Comparison of ENCODE assay signal across 31 cellular contexts in genomic region chr6:126103993-126104392, GRCh38.
"Had no signal": no experiment of that assay in that cellular context is flagged by ENCODE, and none has a peak within 500 bp of the region (broad histone marks: within the 10 kb centered on the region; RNA-seq: fewer than 3 reads in every experiment).

No MANE protein-coding gene starts in this region.

- H3K9me3 Mint-ChIP-seq: natural killer cell; stimulated activated effector memory CD8-positive, alpha-beta T cell treated with anti-CD3 and anti-CD28 coated beads, Interleukin-12 subunit alpha, Interleukin-12 subunit beta, amount 100 ng/mL, for 72 hours had no signal

- H2AFZ ChIP-seq: parathyroid adenoma had no signal

- H3K9me3 ChIP-seq: neutrophil, ovary, psoas muscle, right lobe of liver, stomach, thoracic aorta, thyroid gland, tibial nerve, upper lobe of left lung, vagina had no signal

- H3K4me3 Mint-ChIP-seq: naive thymus-derived CD4-positive, alpha-beta T cell; natural killer cell; nephron progenitor cell; neural crest cell; stimulated activated effector memory CD8-positive, alpha-beta T cell treated with anti-CD3 and anti-CD28 coated beads, Interleukin-12 subunit alpha, Interleukin-12 subunit beta, amount 100 ng/mL, for 72 hours; stimulated activated naive B cell treated with anti-CD40 and anti-IgM and Interleukin-4, amounts not matched to agents 10 μg/mL and 1 μg/mL and 100 μg/mL, for 72 hours; stimulated activated naive CD8-positive, alpha-beta T cell treated with anti-CD3 and anti-CD28 coated beads, Interleukin-15, Interleukin-2, amounts not matched to agents 100 ng/mL and 50 ng/mL, for 24 hours had no signal

- H3K36me3 ChIP-seq: neutrophil, ovary, sigmoid colon, thoracic aorta, thyroid gland, upper lobe of left lung, vagina had no signal

- H3K27ac Mint-ChIP-seq: naive thymus-derived CD4-positive, alpha-beta T cell; natural killer cell; nephron progenitor cell; progenitor cell of endocrine pancreas; stimulated activated effector memory CD8-positive, alpha-beta T cell treated with anti-CD3 and anti-CD28 coated beads, Interleukin-12 subunit alpha, Interleukin-12 subunit beta, amount 100 ng/mL, for 72 hours; stimulated activated naive B cell treated with anti-CD40 and anti-IgM and Interleukin-4, amounts not matched to agents 10 μg/mL and 1 μg/mL and 100 μg/mL, for 72 hours; stimulated activated naive CD8-positive, alpha-beta T cell treated with anti-CD3 and anti-CD28 coated beads, Interleukin-15, Interleukin-2, amounts not matched to agents 100 ng/mL and 50 ng/mL, for 24 hours had no signal

- H3K4me3 ChIP-seq: ovary, psoas muscle, right lobe of liver, sigmoid colon, stomach, thoracic aorta, thyroid gland, tibial nerve, upper lobe of left lung, vagina had no signal

- DNase-seq: naive thymus-derived CD4-positive, alpha-beta T cell; natural killer cell; nephron progenitor cell; nucleus accumbens; ovary; posterior cingulate gyrus; psoas muscle; right cardiac atrium; right lobe of liver; sigmoid colon; small intestine; stimulated activated CD4-positive, alpha-beta T cell treated with anti-CD3 and anti-CD28 coated beads, Interleukin-15, amount 100 ng/mL, for 24 hours; stimulated activated CD4-positive, alpha-beta T cell treated with anti-CD3 and anti-CD28 coated beads, Interleukin-2, amount 100 ng/mL, for 24 hours; stimulated activated CD4-positive, alpha-beta T cell treated with anti-CD3 and anti-CD28 coated beads, Interleukin-2, amount 100 ng/mL, for 48 hours; stimulated activated CD4-positive, alpha-beta T cell treated with anti-CD3 and anti-CD28 coated beads, Interleukin-4, amount 100 ng/mL, for 24 hours; stimulated activated naive B cell treated with anti-CD40 and anti-IgM and Interleukin-4, amounts not matched to agents 10 μg/mL and 1 μg/mL and 100 μg/mL, for 72 hours; stimulated activated naive CD4-positive, alpha-beta T cell treated with Interleukin-2 at 50 U/mL for 16 hours; stomach; thyroid gland; trophoblast cell; upper lobe of left lung had no signal

- FAIRE-seq: small intestine, urothelium cell line had no signal

- ATAC-seq: naive thymus-derived CD4-positive, alpha-beta T cell; natural killer cell; psoas muscle; right cardiac atrium; right lobe of liver; stimulated activated effector memory CD8-positive, alpha-beta T cell treated with anti-CD3 and anti-CD28 coated beads, Interleukin-12 subunit alpha, Interleukin-12 subunit beta, amount 100 ng/mL, for 72 hours; stimulated activated naive B cell treated with anti-CD40 and anti-IgM and Interleukin-4, amounts not matched to agents 10 μg/mL and 1 μg/mL and 100 μg/mL, for 72 hours had no signal

- H3K27ac ChIP-seq: neutrophil, ovary, parathyroid adenoma, psoas muscle, right lobe of liver, sigmoid colon, stomach, thoracic aorta, thyroid gland, tibial nerve, upper lobe of left lung, vagina had no signal

- H3K79me2 ChIP-seq: parathyroid adenoma had no signal

- H3K27me3 ChIP-seq: neutrophil, ovary, right lobe of liver, sigmoid colon, stomach, thyroid gland, tibial nerve, upper lobe of left lung, vagina had no signal

- H3K9ac ChIP-seq: parathyroid adenoma had no signal

- H3K36me3 Mint-ChIP-seq: natural killer cell; stimulated activated effector memory CD8-positive, alpha-beta T cell treated with anti-CD3 and anti-CD28 coated beads, Interleukin-12 subunit alpha, Interleukin-12 subunit beta, amount 100 ng/mL, for 72 hours had no signal

- H3K4me1 Mint-ChIP-seq: naive thymus-derived CD4-positive, alpha-beta T cell; natural killer cell; stimulated activated effector memory CD8-positive, alpha-beta T cell treated with anti-CD3 and anti-CD28 coated beads, Interleukin-12 subunit alpha, Interleukin-12 subunit beta, amount 100 ng/mL, for 72 hours; stimulated activated naive B cell treated with anti-CD40 and anti-IgM and Interleukin-4, amounts not matched to agents 10 μg/mL and 1 μg/mL and 100 μg/mL, for 72 hours had no signal

- H3K4me1 ChIP-seq: psoas muscle, right lobe of liver, thyroid gland, tibial nerve, upper lobe of left lung had no signal

- H3K27me3 Mint-ChIP-seq: naive thymus-derived CD4-positive, alpha-beta T cell; progenitor cell of endocrine pancreas; stimulated activated naive B cell treated with anti-CD40 and anti-IgM and Interleukin-4, amounts not matched to agents 10 μg/mL and 1 μg/mL and 100 μg/mL, for 72 hours; stimulated activated naive CD8-positive, alpha-beta T cell treated with anti-CD3 and anti-CD28 coated beads, Interleukin-15, Interleukin-2, amounts not matched to agents 100 ng/mL and 50 ng/mL, for 24 hours had no signal
